Comparison of ENCODE assay signal across 22 cellular contexts in the genomic region with DNA sequence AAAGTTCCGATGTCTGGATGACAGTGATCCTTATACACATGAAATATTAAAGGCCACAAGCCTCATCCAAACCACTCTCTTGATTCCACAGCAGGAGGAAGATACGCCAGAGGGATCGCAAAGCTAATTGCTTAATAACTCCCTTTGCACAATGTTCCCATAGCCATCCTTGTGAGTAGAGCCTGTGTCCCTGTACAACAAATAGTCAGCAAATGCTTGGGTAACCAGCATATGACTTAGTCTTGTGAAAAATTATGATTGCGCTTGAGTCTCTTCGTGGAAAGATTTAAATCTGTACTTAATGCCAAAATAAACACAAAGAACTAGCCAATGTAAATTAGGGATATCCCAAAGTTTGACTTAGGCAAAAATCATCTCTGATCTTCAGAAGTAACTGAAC. TPM values are rescaled to one million over a fixed set of nuclear protein-coding genes. Genes with fewer than 3 reads are reported as not detected.
DNase-seq lines count a peak whose midpoint lies in the region; ATAC-seq and TF ChIP-seq lines count a peak whose summit lies in the region.
"Had no signal": no experiment of that assay in that cellular context is flagged by ENCODE, and none has a peak within 500 bp of the region (broad histone marks: within the 10 kb centered on the region; RNA-seq: fewer than 3 reads in every experiment).

No MANE protein-coding gene starts in this region.

- intact Hi-C loops in body of pancreas (cut with DNase I) = no loop called here

- H3K27me3 Mint-ChIP-seq in WTC11 (ENCODE audit: low read depth) (no peaks in the 10 kb centered on the region), memory B cell (no peaks in the 10 kb centered on the region)
- H3K27me3 Mint-ChIP-seq: IgD-negative memory B cell had no signal

- WGBS in body of pancreas, 2 donors = 55 to 62% methylated on average over 5 of the region's 5 CpGs

- H3K27ac Mint-ChIP-seq in WTC11 (peak overlapping the region; percentile 42; the same call in 1 of the 2 replicates), memory B cell (peak overlapping the region; percentile 24)
- H3K27ac Mint-ChIP-seq in stimulated activated effector memory CD8-positive, alpha-beta T cell treated with anti-CD3 and anti-CD28 coated beads, Interleukin-12 subunit alpha, Interleukin-12 subunit beta, amount 100 ng/mL, for 72 hours = no peak overlapping the region
- H3K27ac Mint-ChIP-seq: IgD-negative memory B cell had no signal

- H3K4me3 Mint-ChIP-seq in WTC11 (no peak overlapping the region), memory B cell (no peak overlapping the region)
- H3K4me3 Mint-ChIP-seq in stimulated activated effector memory CD8-positive, alpha-beta T cell treated with anti-CD3 and anti-CD28 coated beads, Interleukin-12 subunit alpha, Interleukin-12 subunit beta, amount 100 ng/mL, for 72 hours = no peak overlapping the region
- H3K4me3 Mint-ChIP-seq: IgD-negative memory B cell had no signal

- no peak for ATAC-seq in WTC11
- no peak for ATAC-seq in memory B cell (ENCODE audit: low read depth)
- ATAC-seq in stimulated activated effector memory CD8-positive, alpha-beta T cell treated with anti-CD3 and anti-CD28 coated beads, Interleukin-12 subunit alpha, Interleukin-12 subunit beta, amount 100 ng/mL, for 72 hours = no peak
- ATAC-seq in body of pancreas = no peak
- ATAC-seq: GM12878, Right ventricle myocardium inferior had no signal

- H3K4me3 ChIP-seq in fibroblast of mammary gland (ENCODE audit: control insufficient read depth, low read depth, low read length) (no peak overlapping the region), body of pancreas (no peak overlapping the region)
- H3K4me3 ChIP-seq: GM12878, HAP-1, Peyer's patch had no signal

- H3K4me1 Mint-ChIP-seq in WTC11 = peaks cover 8% of the 10 kb centered on the region
- peaks cover 26% of the 10 kb centered on the region for H3K4me1 Mint-ChIP-seq in memory B cell
- no peaks in the 10 kb centered on the region for H3K4me1 Mint-ChIP-seq in stimulated activated effector memory CD8-positive, alpha-beta T cell treated with anti-CD3 and anti-CD28 coated beads, Interleukin-12 subunit alpha, Interleukin-12 subunit beta, amount 100 ng/mL, for 72 hours

- no peak for TF ChIP-seq POLR2A in body of pancreas (IDR thresholded peaks at IDR 0.05)

- no peaks in the 10 kb centered on the region for H3K27me3 ChIP-seq in body of pancreas
- H3K27me3 ChIP-seq: Peyer's patch had no signal

- no peaks in the 10 kb centered on the region for H3K36me3 Mint-ChIP-seq in WTC11
- H3K36me3 Mint-ChIP-seq in memory B cell = peaks cover 6% of the 10 kb centered on the region
- no peaks in the 10 kb centered on the region for H3K36me3 Mint-ChIP-seq in stimulated activated effector memory CD8-positive, alpha-beta T cell treated with anti-CD3 and anti-CD28 coated beads, Interleukin-12 subunit alpha, Interleukin-12 subunit beta, amount 100 ng/mL, for 72 hours
- H3K36me3 Mint-ChIP-seq: IgD-negative memory B cell had no signal

- no peaks in the 10 kb centered on the region for H3K9me3 ChIP-seq in body of pancreas
- H3K9me3 ChIP-seq: HAP-1, Peyer's patch had no signal

- H3K4me1 ChIP-seq in body of pancreas = peaks cover 4% of the 10 kb centered on the region
- H3K4me1 ChIP-seq: Peyer's patch had no signal

- H3K9me3 Mint-ChIP-seq in WTC11 = no peaks in the 10 kb centered on the region
- no peaks in the 10 kb centered on the region for H3K9me3 Mint-ChIP-seq in memory B cell
- no peaks in the 10 kb centered on the region for H3K9me3 Mint-ChIP-seq in stimulated activated effector memory CD8-positive, alpha-beta T cell treated with anti-CD3 and anti-CD28 coated beads, Interleukin-12 subunit alpha, Interleukin-12 subunit beta, amount 100 ng/mL, for 72 hours

- CTCF ChIA-PET in WTC11 (lab: Charles Lee) = no interaction called here

- H3K27ac ChIP-seq in 22Rv1 = peak overlapping the region; percentile 35; the same call in 1 of the 2 replicates
- no peak overlapping the region for H3K27ac ChIP-seq in body of pancreas
- H3K27ac ChIP-seq: Peyer's patch had no signal

- H3K36me3 ChIP-seq in body of pancreas (replicated peaks in 1 of 2; ENCODE audit: insufficient read depth in 1 of 2, low read depth in 2 of 2) = no peaks in the 10 kb centered on the region
- H3K36me3 ChIP-seq: HAP-1, Peyer's patch had no signal

- POLR2A ChIA-PET in WTC11 (lab: Charles Lee) = no interaction called here

- TF ChIP-seq CTCF in 22Rv1 (IDR thresholded peaks at IDR 0.05) (no peak), WTC11 (IDR thresholded peaks at IDR 0.05) (no peak), fibroblast of mammary gland (conservative IDR thresholded peaks at IDR 0.05; ENCODE audit: control insufficient read depth, insufficient read depth, low read depth, low read length) (no peak), body of pancreas (IDR thresholded peaks at IDR 0.05) (no peak)

- DNase-seq in WTC11 (ENCODE audit: low spot score) = no peak
- DNase-seq in fibroblast of mammary gland (ENCODE audit: low read depth) = peak; percentile 59
- DNase-seq in memory B cell (ENCODE audit: low spot score in 2 of 2) = no peak
- no peak for DNase-seq in stimulated activated effector memory CD8-positive, alpha-beta T cell treated with anti-CD3 and anti-CD28 coated beads, Interleukin-12 subunit alpha, Interleukin-12 subunit beta, amount 100 ng/mL, for 72 hours (ENCODE audit: low spot score in 2 of 2)
- no peak for DNase-seq in body of pancreas
- no peak for DNase-seq in AML-193 (lab: John Stamatoyannopoulos, UW)
- no peak for DNase-seq in mucosa of gallbladder (ENCODE audit: low spot score)
- DNase-seq: C1 segment of cervical spinal cord, DND-41, GDM1, Kasumi-1, NCI-H1417, NCI-H1930, NCI-H2171 treated with DMSO at 0.1 percent for 48 hours, NCI-H510A, NCI-H82, Peyer's patch had no signal

TF ChIP-seq in WTC11, 78 proteins besides CTCF, POLR2A, EP300 and RAD21:
- TF ChIP-seq, protein P1, sequence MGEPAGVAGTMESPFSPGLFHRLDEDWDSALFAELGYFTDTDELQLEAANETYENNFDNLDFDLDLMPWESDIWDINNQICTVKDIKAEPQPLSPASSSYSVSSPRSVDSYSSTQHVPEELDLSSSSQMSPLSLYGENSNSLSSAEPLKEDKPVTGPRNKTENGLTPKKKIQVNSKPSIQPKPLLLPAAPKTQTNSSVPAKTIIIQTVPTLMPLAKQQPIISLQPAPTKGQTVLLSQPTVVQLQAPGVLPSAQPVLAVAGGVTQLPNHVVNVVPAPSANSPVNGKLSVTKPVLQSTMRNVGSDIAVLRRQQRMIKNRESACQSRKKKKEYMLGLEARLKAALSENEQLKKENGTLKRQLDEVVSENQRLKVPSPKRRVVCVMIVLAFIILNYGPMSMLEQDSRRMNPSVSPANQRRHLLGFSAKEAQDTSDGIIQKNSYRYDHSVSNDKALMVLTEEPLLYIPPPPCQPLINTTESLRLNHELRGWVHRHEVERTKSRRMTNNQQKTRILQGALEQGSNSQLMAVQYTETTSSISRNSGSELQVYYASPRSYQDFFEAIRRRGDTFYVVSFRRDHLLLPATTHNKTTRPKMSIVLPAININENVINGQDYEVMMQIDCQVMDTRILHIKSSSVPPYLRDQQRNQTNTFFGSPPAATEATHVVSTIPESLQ (CRISPR knock-in tag; IDR thresholded peaks at IDR 0.05) = no peak
- TF ChIP-seq, protein P2, sequence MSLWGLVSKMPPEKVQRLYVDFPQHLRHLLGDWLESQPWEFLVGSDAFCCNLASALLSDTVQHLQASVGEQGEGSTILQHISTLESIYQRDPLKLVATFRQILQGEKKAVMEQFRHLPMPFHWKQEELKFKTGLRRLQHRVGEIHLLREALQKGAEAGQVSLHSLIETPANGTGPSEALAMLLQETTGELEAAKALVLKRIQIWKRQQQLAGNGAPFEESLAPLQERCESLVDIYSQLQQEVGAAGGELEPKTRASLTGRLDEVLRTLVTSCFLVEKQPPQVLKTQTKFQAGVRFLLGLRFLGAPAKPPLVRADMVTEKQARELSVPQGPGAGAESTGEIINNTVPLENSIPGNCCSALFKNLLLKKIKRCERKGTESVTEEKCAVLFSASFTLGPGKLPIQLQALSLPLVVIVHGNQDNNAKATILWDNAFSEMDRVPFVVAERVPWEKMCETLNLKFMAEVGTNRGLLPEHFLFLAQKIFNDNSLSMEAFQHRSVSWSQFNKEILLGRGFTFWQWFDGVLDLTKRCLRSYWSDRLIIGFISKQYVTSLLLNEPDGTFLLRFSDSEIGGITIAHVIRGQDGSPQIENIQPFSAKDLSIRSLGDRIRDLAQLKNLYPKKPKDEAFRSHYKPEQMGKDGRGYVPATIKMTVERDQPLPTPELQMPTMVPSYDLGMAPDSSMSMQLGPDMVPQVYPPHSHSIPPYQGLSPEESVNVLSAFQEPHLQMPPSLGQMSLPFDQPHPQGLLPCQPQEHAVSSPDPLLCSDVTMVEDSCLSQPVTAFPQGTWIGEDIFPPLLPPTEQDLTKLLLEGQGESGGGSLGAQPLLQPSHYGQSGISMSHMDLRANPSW (CRISPR knock-in tag; conservative IDR thresholded peaks at IDR 0.05; ENCODE audit: low read depth) = no peak
- TF ChIP-seq NFYB (CRISPR knock-in tag; conservative IDR thresholded peaks at IDR 0.05; ENCODE audit: low read depth) = no peak
- no peak for TF ChIP-seq ATF1 (CRISPR knock-in tag; IDR thresholded peaks at IDR 0.05)
- TF ChIP-seq ZNF121 (CRISPR knock-in tag; IDR thresholded peaks at IDR 0.05) = no peak
TF ChIP-seq in WTC11: peak in this region for 0.

RNA-seq across cellular contexts. Expression of a gene that starts 31.5 kb away (rescaled TPM):
- total RNA-seq in WTC11 (2021) (16.2 to 18.4 TPM (median 18.0 TPM) in 3 replicates), body of pancreas (1 to 10 TPM; 6.2 to 7.6 TPM), mucosa of gallbladder (6.2 TPM)
